8 cellular contexts compared by ENCODE assay signal in the genomic region with DNA sequence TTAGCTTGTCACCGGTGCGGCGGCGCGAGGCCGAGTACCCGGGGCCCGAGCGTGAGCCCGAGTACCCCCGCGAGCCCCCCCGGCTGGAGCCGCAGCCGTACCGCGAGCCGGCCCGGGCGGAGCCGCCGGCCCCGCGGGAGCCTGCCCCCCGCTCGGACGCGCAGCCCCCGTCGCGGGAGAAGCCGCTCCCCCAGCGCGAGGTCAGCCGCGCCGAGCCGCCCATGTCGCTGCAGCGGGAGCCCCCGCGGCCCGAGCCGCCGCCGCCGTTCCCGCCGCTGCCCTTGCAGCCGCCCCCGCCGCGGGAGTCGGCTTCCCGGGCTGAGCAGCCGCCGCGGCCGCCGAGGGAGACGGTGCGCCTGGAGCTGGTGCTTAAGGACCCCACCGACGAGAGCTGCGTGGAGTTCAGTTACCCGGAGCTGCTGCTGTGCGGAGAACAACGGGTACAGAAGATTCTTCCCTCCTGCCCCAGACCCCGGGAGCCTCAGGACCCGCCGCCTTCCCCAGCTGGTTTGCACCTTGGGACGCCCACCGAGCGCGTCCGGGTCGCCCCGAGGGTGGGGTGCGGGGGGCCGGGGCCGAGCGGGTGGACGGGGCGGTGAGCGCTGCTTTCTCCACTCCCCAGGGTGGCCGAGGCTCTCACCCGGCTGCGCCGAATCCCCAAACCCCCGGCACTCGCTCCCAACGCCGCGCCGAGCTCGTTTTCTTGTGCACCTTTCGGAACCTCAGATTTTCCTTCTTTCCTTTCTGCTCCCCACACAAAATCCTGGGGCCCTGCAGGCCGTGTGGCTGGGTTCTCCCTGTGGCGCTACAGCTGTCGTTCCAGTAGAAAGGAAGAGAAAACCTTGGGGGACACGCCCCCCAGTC. TPM values are rescaled to one million over a fixed set of nuclear protein-coding genes. Genes with fewer than 3 reads are reported as not detected.
DNase-seq lines count a peak whose midpoint lies in the region; ATAC-seq, FAIRE-seq and TF ChIP-seq lines count a peak whose summit lies in the region.

No MANE protein-coding gene starts in this region.

- no peaks in the 10 kb centered on the region for H3K9me3 Mint-ChIP-seq in T-helper 2 cell treated with Interferon-gamma antibody and Interleukin-4, amounts not matched to agents 5 μg/mL and 100 μg/mL, for 36 hours

- H3K27me3 Mint-ChIP-seq in T-helper 2 cell treated with Interferon-gamma antibody and Interleukin-4, amounts not matched to agents 5 μg/mL and 100 μg/mL, for 36 hours (ENCODE audit: low read depth): peaks cover 28% of the 10 kb centered on the region

- peaks cover 18% of the 10 kb centered on the region for H3K4me1 Mint-ChIP-seq in T-helper 2 cell treated with Interferon-gamma antibody and Interleukin-4, amounts not matched to agents 5 μg/mL and 100 μg/mL, for 36 hours (ENCODE audit: low read depth)

- DNase-seq in D341Med (ENCODE audit: low spot score) (peak; percentile 71), bronchial epithelial cell (ENCODE audit: low read depth) (no peak), kidney (peak; percentile 81), NCI-H1436 (lab: John Stamatoyannopoulos, UW) (no peak)
- peak; percentile 13 for DNase-seq in T-helper 2 cell treated with Interferon-gamma antibody and Interleukin-4, amounts not matched to agents 5 μg/mL and 100 μg/mL, for 36 hours (ENCODE audit: low spot score)
- DNase-seq in stimulated activated CD4-positive, alpha-beta T cell treated with anti-CD3 and anti-CD28 coated beads, Interleukin-1b, Interleukin-23, amount 100 ng/mL, for 48 hours: peak; percentile 5

- no peaks in the 10 kb centered on the region for H3K27me3 ChIP-seq in bronchial epithelial cell (ENCODE audit: control insufficient read depth, insufficient read depth, low read length)

- ATAC-seq in GM19463 (IDR thresholded peaks at IDR 0.05; ENCODE audit: unreplicated experiment): peak; percentile 23
- ATAC-seq in HG03565 (IDR thresholded peaks at IDR 0.05; ENCODE audit: unreplicated experiment): peak; percentile 22

- H3K27ac Mint-ChIP-seq in T-helper 2 cell treated with Interferon-gamma antibody and Interleukin-4, amounts not matched to agents 5 μg/mL and 100 μg/mL, for 36 hours: peak overlapping the region; percentile 71

- peak overlapping the region; percentile 92 for H3K4me3 ChIP-seq in bronchial epithelial cell (ENCODE audit: low read depth, low read length)
- peak overlapping the region; percentile 93 to 96 for H3K4me3 ChIP-seq in kidney (ENCODE audit: low read length in 2 of 2)

- H3K36me3 Mint-ChIP-seq in T-helper 2 cell treated with Interferon-gamma antibody and Interleukin-4, amounts not matched to agents 5 μg/mL and 100 μg/mL, for 36 hours (ENCODE audit: low read depth): peaks cover 7% of the 10 kb centered on the region

- no peaks in the 10 kb centered on the region for H3K9me3 ChIP-seq in kidney (ENCODE audit: control insufficient read depth in 1 of 2, low read length in 2 of 2)

- peak overlapping the region; percentile 100 for H3K4me3 Mint-ChIP-seq in T-helper 2 cell treated with Interferon-gamma antibody and Interleukin-4, amounts not matched to agents 5 μg/mL and 100 μg/mL, for 36 hours

- no peak for TF ChIP-seq CTCF in bronchial epithelial cell (IDR thresholded peaks at IDR 0.05; ENCODE audit: insufficient read depth, low read length, severe bottlenecking)
- no peak for TF ChIP-seq CTCF in kidney (IDR thresholded peaks at IDR 0.05; ENCODE audit: borderline replicate concordance, extremely low read depth, insufficient read depth)

- peak overlapping the region; percentile 95 for H3K9ac ChIP-seq in kidney (ENCODE audit: low read length in 2 of 2)

- H3K27ac ChIP-seq in kidney (ENCODE audit: low read depth in 2 of 2, low read length in 2 of 2): peak overlapping the region; percentile 95 to 96

- intact Hi-C loops in kidney (cut with DNase I): no loop called here

- peaks cover 0 to 7% of the 10 kb centered on the region in 2 donors for H3K4me1 ChIP-seq in kidney (ENCODE audit: control insufficient read depth in 1 of 2, insufficient read depth in 1 of 2, low read depth in 1 of 2, low read length in 2 of 2)

- FAIRE-seq in bronchial epithelial cell (lab: Jason Lieb, UNC) (no peak), kidney (lab: Jason Lieb, UNC) (no peak)

- H3K36me3 ChIP-seq in bronchial epithelial cell (ENCODE audit: control insufficient read depth, insufficient read depth, low read length) (no peaks in the 10 kb centered on the region), kidney (ENCODE audit: control insufficient read depth in 1 of 2, insufficient read depth in 2 of 2, low read length in 2 of 2) (no peaks in the 10 kb centered on the region)

RNA-seq across cellular contexts. Expression of a gene that starts 0.7 kb away (rescaled TPM):
- total RNA-seq in bronchial epithelial cell (5.0 and 5.8 TPM in 2 replicates), kidney (22.2 TPM)
- polyA plus RNA-seq in kidney (ENCODE audit: insufficient read depth, low read depth, low replicate concordance): 2.0 TPM

Comparison
In these comparisons a context has a peak if more than half of its experiments do, and no peak if none do; other contexts are left out.
1. DNase-seq: peak in D341Med (single experiment), T-helper 2 cell treated with Interferon-gamma antibody and Interleukin-4, amounts not matched to agents 5 μg/mL and 100 μg/mL, for 36 hours (single experiment), kidney (single experiment) and stimulated activated CD4-positive, alpha-beta T cell treated with anti-CD3 and anti-CD28 coated beads, Interleukin-1b, Interleukin-23, amount 100 ng/mL, for 48 hours (single experiment); none in bronchial epithelial cell (single experiment) and NCI-H1436 (single experiment).